In the genomic region with DNA sequence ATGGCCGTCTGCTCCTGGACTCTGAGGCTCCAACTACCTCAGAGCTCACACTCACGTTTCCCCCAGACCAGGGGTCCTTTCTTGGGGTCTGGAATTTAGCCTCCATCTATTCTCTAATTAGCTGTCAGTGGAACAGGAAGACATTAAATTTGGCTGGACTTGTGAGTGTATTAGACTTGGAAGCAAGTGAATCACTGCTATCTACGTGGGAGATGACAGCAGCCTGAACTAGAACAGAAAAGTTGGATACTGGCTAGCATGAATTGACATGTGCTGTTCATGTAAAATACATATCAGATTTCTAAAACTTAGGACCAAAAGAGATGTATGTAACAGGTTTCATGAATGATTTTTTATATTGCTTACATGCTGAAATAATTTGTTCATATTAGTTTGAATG, we compare ENCODE assay signal across 11 cellular contexts.
DNase-seq lines count a peak whose midpoint lies in the region; ATAC-seq and TF ChIP-seq lines count a peak whose summit lies in the region.
"Had no signal": no experiment of that assay in that cellular context is flagged by ENCODE, and none has a peak within 500 bp of the region (broad histone marks: within the 10 kb centered on the region; RNA-seq: fewer than 3 reads in every experiment).

No MANE protein-coding gene starts in this region.

- no peak overlapping the region for H3K4me3 ChIP-seq in choroid plexus epithelial cell (ENCODE audit: low read depth, low read length)

- CTCF ChIA-PET in HEK293T (lab: Yijun Ruan, JAX), result no interaction called here

- no peaks in the 10 kb centered on the region for H3K27me3 Mint-ChIP-seq in stimulated activated naive B cell treated with anti-CD40 and anti-IgM and Interleukin-4, amounts not matched to agents 10 μg/mL and 1 μg/mL and 100 μg/mL, for 72 hours

- H3K27ac Mint-ChIP-seq in stimulated activated naive B cell treated with anti-CD40 and anti-IgM and Interleukin-4, amounts not matched to agents 10 μg/mL and 1 μg/mL and 100 μg/mL, for 72 hours, result peak overlapping the region; percentile 80

- POLR2A ChIA-PET in HEK293T (lab: Yijun Ruan, JAX), result interaction anchor here (1.7 kb wide), 1 partner anchor 27 kb away, joined by 4 read pairs; no protein-coding TSS in a partner anchor

- peaks cover 23 to 26% of the 10 kb centered on the region in 2 donors for H3K4me1 Mint-ChIP-seq in stimulated activated naive B cell treated with anti-CD40 and anti-IgM and Interleukin-4, amounts not matched to agents 10 μg/mL and 1 μg/mL and 100 μg/mL, for 72 hours
- H3K4me1 Mint-ChIP-seq: neural crest cell had no signal

- no peaks in the 10 kb centered on the region for H3K9me3 Mint-ChIP-seq in stimulated activated naive B cell treated with anti-CD40 and anti-IgM and Interleukin-4, amounts not matched to agents 10 μg/mL and 1 μg/mL and 100 μg/mL, for 72 hours
- H3K9me3 Mint-ChIP-seq: neural crest cell had no signal

- H3K4me3 Mint-ChIP-seq in stimulated activated naive B cell treated with anti-CD40 and anti-IgM and Interleukin-4, amounts not matched to agents 10 μg/mL and 1 μg/mL and 100 μg/mL, for 72 hours, result peak overlapping the region; percentile 29 to 32
- H3K4me3 Mint-ChIP-seq: neural crest cell had no signal

- no peak for ATAC-seq in stimulated activated naive B cell treated with anti-CD40 and anti-IgM and Interleukin-4, amounts not matched to agents 10 μg/mL and 1 μg/mL and 100 μg/mL, for 72 hours (replicated peaks)

- DNase-seq in GM03348 (ENCODE audit: low spot score) (peak; percentile 22), choroid plexus epithelial cell (ENCODE audit: low read depth) (peak; percentile 38), iris pigment epithelial cell (ENCODE audit: low read depth) (peak; percentile 69), HEK293T (ENCODE audit: extremely low spot score) (no peak), substantia nigra (lab: John Stamatoyannopoulos, UW) (no peak), NCI-H748 (lab: John Stamatoyannopoulos, UW; ENCODE audit: unreplicated experiment) (no peak)
- DNase-seq in stimulated activated naive B cell treated with anti-CD40 and anti-IgM and Interleukin-4, amounts not matched to agents 10 μg/mL and 1 μg/mL and 100 μg/mL, for 72 hours, result no peak
- no peak for DNase-seq in stimulated activated CD4-positive, alpha-beta T cell treated with anti-CD3 and anti-CD28 coated beads, Interleukin-12 subunit alpha, Interleukin-12 subunit beta, amount 100 ng/mL, for 4 hours
- DNase-seq: OCI-M1, SW 1271 had no signal

- no peak for TF ChIP-seq CTCF in choroid plexus epithelial cell (conservative IDR thresholded peaks at IDR 0.05; ENCODE audit: low read depth, low read length)

- H3K36me3 Mint-ChIP-seq in stimulated activated naive B cell treated with anti-CD40 and anti-IgM and Interleukin-4, amounts not matched to agents 10 μg/mL and 1 μg/mL and 100 μg/mL, for 72 hours, result peaks cover 44 to 79% of the 10 kb centered on the region in 2 donors

- H3K27ac ChIP-seq in substantia nigra (ENCODE audit: low read depth, low read length, poor library complexity, severe bottlenecking), result no peak overlapping the region

TF ChIP-seq in HEK293T, 16 proteins besides CTCF, POLR2A, EP300 and RAD21:
- TF ChIP-seq HDGF (IDR thresholded peaks at IDR 0.05; ENCODE audit: borderline replicate concordance), result no peak
- no peak for TF ChIP-seq ELF4 (IDR thresholded peaks at IDR 0.05)
- TF ChIP-seq LEF1 (IDR thresholded peaks at IDR 0.05; ENCODE audit: borderline replicate concordance), result no peak
- no peak for TF ChIP-seq ARNT (IDR thresholded peaks at IDR 0.05)
- no peak for TF ChIP-seq TARDBP (IDR thresholded peaks at IDR 0.05)
- TF ChIP-seq BHLHE40 (IDR thresholded peaks at IDR 0.05; ENCODE audit: borderline replicate concordance), result no peak
- no peak for TF ChIP-seq PKNOX1 (IDR thresholded peaks at IDR 0.05)
- no peak for TF ChIP-seq FOXA1 (IDR thresholded peaks at IDR 0.05)
- no peak for TF ChIP-seq CTBP1 (IDR thresholded peaks at IDR 0.05; ENCODE audit: borderline replicate concordance)
- TF ChIP-seq NFRKB (IDR thresholded peaks at IDR 0.05), result no peak
- no peak for TF ChIP-seq FOXM1 (IDR thresholded peaks at IDR 0.05; ENCODE audit: borderline replicate concordance)
TF ChIP-seq in HEK293T: peak in this region for 0.

Comparison
In these comparisons a context has a peak if more than half of its experiments do, and no peak if none do; other contexts are left out.
1. DNase-seq: peak in GM03348 (single experiment), choroid plexus epithelial cell (single experiment) and iris pigment epithelial cell (single experiment); none in stimulated activated naive B cell treated with anti-CD40 and anti-IgM and Interleukin-4, amounts not matched to agents 10 μg/mL and 1 μg/mL and 100 μg/mL, for 72 hours (single experiment), HEK293T (single experiment), substantia nigra (0 of 49), stimulated activated CD4-positive, alpha-beta T cell treated with anti-CD3 and anti-CD28 coated beads, Interleukin-12 subunit alpha, Interleukin-12 subunit beta, amount 100 ng/mL, for 4 hours (single experiment) and NCI-H748 (single experiment).